In the genomic region with DNA sequence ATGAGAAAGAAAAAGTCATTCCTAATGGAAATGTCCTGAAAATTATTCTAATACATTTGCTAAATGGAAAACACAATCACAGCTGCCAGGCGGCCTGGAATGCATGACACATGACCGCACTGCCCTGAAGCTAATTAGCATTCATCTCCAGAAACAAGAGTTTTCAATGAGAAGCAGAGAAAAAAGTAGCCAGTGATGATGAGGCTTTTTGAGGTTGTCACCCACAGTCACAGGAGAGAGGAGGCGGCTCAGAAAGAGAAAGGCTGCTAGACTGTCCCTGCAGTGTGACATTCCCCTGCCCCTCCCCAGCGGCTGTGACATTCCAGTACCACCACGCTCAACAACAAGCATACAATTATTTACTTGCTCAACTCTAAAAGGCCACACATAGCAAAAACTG, we compare ENCODE assay signal across 10 cellular contexts.
DNase-seq lines count a peak whose midpoint lies in the region; ATAC-seq and TF ChIP-seq lines count a peak whose summit lies in the region.
"Had no signal": no experiment of that assay in that cellular context is flagged by ENCODE, and none has a peak within 500 bp of the region (broad histone marks: within the 10 kb centered on the region; RNA-seq: fewer than 3 reads in every experiment).

No MANE protein-coding gene starts in this region.

- H3K4me3 ChIP-seq in RWPE2 (ENCODE audit: severe bottlenecking) = no peak overlapping the region
- no peak overlapping the region for H3K4me3 ChIP-seq in epithelial cell of esophagus (ENCODE audit: low read length)

- TF ChIP-seq CTCF in RWPE2 (IDR thresholded peaks at IDR 0.05; ENCODE audit: poor library complexity, severe bottlenecking) (no peak), epithelial cell of esophagus (IDR thresholded peaks at IDR 0.05; ENCODE audit: insufficient read depth, low read depth, low read length, missing control alignments) (no peak)

- H3K9me3 ChIP-seq in RWPE2 (ENCODE audit: severe bottlenecking) = peaks cover 3% of the 10 kb centered on the region

- no peaks in the 10 kb centered on the region for H3K36me3 ChIP-seq in RWPE2 (ENCODE audit: low read depth)
- H3K36me3 ChIP-seq: lower lobe of right lung had no signal

- DNase-seq in Daoy (ENCODE audit: low read depth) (peak; percentile 64), RWPE2 (ENCODE audit: low spot score) (no peak), epithelial cell of esophagus (ENCODE audit: low read depth) (peak; percentile 72), occipital lobe (lab: John Stamatoyannopoulos, UW) (peak; percentile 51), SW 1271 (lab: John Stamatoyannopoulos, UW) (no peak)
- DNase-seq: aorta, lower lobe of right lung had no signal

- no peaks in the 10 kb centered on the region for H3K27me3 ChIP-seq in RWPE2 (ENCODE audit: insufficient read depth, poor library complexity, severe bottlenecking)

- no peaks in the 10 kb centered on the region for H3K4me1 ChIP-seq in RWPE2 (ENCODE audit: insufficient read depth, poor library complexity, severe bottlenecking)

- H3K27ac ChIP-seq in RWPE2 (ENCODE audit: poor library complexity, severe bottlenecking) = no peak overlapping the region

- peak; percentile 36; the same call in 1 of the 3 replicates for ATAC-seq in RWPE2 (ENCODE audit: low read depth)
- no peak for ATAC-seq in GM21576 (IDR thresholded peaks at IDR 0.05; ENCODE audit: unreplicated experiment)
- ATAC-seq in HG02642 (IDR thresholded peaks at IDR 0.05; ENCODE audit: poor library complexity, unreplicated experiment) = no peak
- ATAC-seq in GM18868 (IDR thresholded peaks at IDR 0.05; ENCODE audit: unreplicated experiment) = no peak
- ATAC-seq: lower lobe of right lung had no signal

Comparison
In these comparisons a context has a peak if more than half of its experiments do, and no peak if none do; other contexts are left out.
1. DNase-seq: peak in Daoy (single experiment), epithelial cell of esophagus (single experiment) and occipital lobe (single experiment); none in RWPE2 (single experiment) and SW 1271 (0 of 2).